Comparison of ENCODE assay signal across 8 cellular contexts in the genomic region with DNA sequence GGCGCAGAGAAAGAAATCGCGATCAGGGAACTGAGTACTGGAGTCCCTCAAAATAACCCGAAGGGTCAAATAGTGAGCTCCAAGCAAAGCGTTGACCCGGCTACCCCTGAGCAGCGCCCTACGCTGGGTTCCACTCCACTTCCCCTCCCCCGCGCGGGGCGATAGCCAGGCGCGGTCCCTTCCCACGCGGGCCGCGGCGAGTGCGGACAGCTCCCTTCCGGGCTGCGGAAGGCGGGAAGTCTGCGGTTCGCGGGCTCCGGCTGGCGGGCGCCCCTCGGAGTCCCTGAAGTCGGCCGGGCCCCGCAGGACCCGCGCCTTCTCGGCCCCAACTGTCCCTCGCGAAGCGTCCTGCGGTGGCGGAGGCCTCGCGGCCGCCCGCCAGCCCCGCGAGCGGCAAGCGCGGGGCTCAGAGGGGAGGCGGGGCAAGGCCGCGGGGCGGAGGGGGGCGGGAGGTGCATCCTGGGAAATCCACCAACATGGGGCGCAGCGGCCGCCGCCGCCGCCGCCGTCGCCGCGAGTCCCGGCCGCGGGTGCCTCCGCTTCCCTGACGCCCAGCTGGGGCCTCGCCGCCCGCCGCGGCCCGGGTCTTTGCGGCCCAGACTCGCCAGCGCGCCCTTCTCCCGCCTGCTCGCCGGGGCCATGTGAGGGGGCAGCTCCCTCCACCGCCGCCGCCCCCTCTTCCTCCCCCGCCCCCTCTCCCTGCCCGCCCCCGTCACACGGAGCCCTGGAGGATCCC. TPM values are rescaled to one million over a fixed set of nuclear protein-coding genes. Genes with fewer than 3 reads are reported as not detected.
DNase-seq lines count a peak whose midpoint lies in the region; ATAC-seq and TF ChIP-seq lines count a peak whose summit lies in the region.

A gene (plus strand): TSS at position 457 of the 736 bp plus-strand sequence. CDS start 315 bp downstream, outside the sequence.

- peaks cover 39% of the 10 kb centered on the region for H3K79me2 ChIP-seq in hepatocyte

- H3K9me3 ChIP-seq in HEK293 (ENCODE audit: control insufficient read depth, insufficient read depth, low read depth, low read length) (no peaks in the 10 kb centered on the region), hepatocyte (ENCODE audit: low read depth) (no peaks in the 10 kb centered on the region), aorta (ENCODE audit: control insufficient read depth, low read length) (no peaks in the 10 kb centered on the region)

- WGBS in hepatocyte (ENCODE audit: low lambda C conversion rate, missing lambda C conversion rate) = 1% methylated on average over 40 of the region's 91 CpGs
- 1% methylated on average over 38 to 91 of the region's 91 CpGs for WGBS in aorta, 2 donors

- 0 out of 2 replicates have a peak, but pooled peaks cover 2% of the 10 kb centered on the region for H3K4me1 ChIP-seq in HEK293 (ENCODE audit: control insufficient read depth, insufficient read depth, low read length)
- peaks cover 10% of the 10 kb centered on the region for H3K4me1 ChIP-seq in hepatocyte (ENCODE audit: insufficient read depth)
- peaks cover 0 to 3% of the 10 kb centered on the region in 2 donors for H3K4me1 ChIP-seq in aorta (ENCODE audit: control insufficient read depth in 1 of 2, insufficient read depth in 2 of 2, low read length in 2 of 2)

- CTCF ChIA-PET in HEK293 (lab: Yijun Ruan, JAX) = interaction anchor here (0.6 kb wide), 1 partner anchor 10 kb away, joined by 5 read pairs; no protein-coding TSS in a partner anchor

- H3K36me3 ChIP-seq in HEK293 (ENCODE audit: control insufficient read depth in 2 of 2, insufficient read depth in 1 of 2, low read length in 2 of 2) (no peaks in the 10 kb centered on the region), hepatocyte (replicated peaks; ENCODE audit: insufficient read depth, low read depth) (no peaks in the 10 kb centered on the region), aorta (ENCODE audit: control insufficient read depth in 1 of 2, insufficient read depth in 2 of 2, low read length in 1 of 2) (no peaks in the 10 kb centered on the region)

- H2AFZ ChIP-seq in hepatocyte = peak within 1 kb of the TSS; percentile 95

- intact Hi-C loops in aorta (cut with DNase I) = loop anchor here in 1 of 2 donors (10.0 kb wide), 1 partner anchor 152 kb away; no protein-coding TSS in a partner anchor

- in situ Hi-C loops in astrocyte of the cerebellum (cut with HindIII; ENCODE audit: low sequenced_read_pairs) = no loop called here

- POLR2A ChIA-PET in HEK293 (lab: Yijun Ruan, JAX) = interaction anchor here (0.5 to 1.6 kb wide), 11 partner anchors 8 to 263 kb away, joined by 3 to 7 read pairs (median 3); a partner anchor contains a TSS

- H3K27ac ChIP-seq in HEK293 (ENCODE audit: extremely low read depth, low read depth, low read length) (peak within 1 kb of the TSS; percentile 98), hepatocyte (peak within 1 kb of the TSS; percentile 99), aorta (ENCODE audit: low read depth in 1 of 2, low read length in 2 of 2) (peak within 1 kb of the TSS; percentile 52 to 75)

- no peaks in the 10 kb centered on the region for H3K27me3 ChIP-seq in hepatocyte
- no peaks in the 10 kb centered on the region for H3K27me3 ChIP-seq in aorta (ENCODE audit: control insufficient read depth in 1 of 2, insufficient read depth in 2 of 2, low read length in 1 of 2)

- H4K20me1 ChIP-seq in hepatocyte (ENCODE audit: insufficient read depth, poor library complexity, severe bottlenecking) = peaks cover 9% of the 10 kb centered on the region

- no peaks in the 10 kb centered on the region for H3K9me2 ChIP-seq in hepatocyte (replicated peaks; ENCODE audit: insufficient read depth)

- ATAC-seq in aorta (ENCODE audit: low FRiP score) = peak; percentile 81

- DNase-seq in NAMALWA (ENCODE audit: low spot score) = peak; percentile 71
- DNase-seq in T-helper 22 cell (ENCODE audit: low read depth) = peak; percentile 53
- DNase-seq in astrocyte of the cerebellum (ENCODE audit: low read depth) = no peak
- peak; percentile 88 for DNase-seq in hepatocyte (ENCODE audit: low spot score)
- DNase-seq in retina = peak; percentile 91
- peak; percentile 81 to 91 for DNase-seq in aorta

- H3K4me2 ChIP-seq in hepatocyte = peak within 1 kb of the TSS; percentile 79

- H3K4me3 ChIP-seq in GM12875 (ENCODE audit: low read depth, low read length) = peak within 1 kb of the TSS; percentile 93
- H3K4me3 ChIP-seq in HEK293 (ENCODE audit: low read depth, low read length) = peak within 1 kb of the TSS; percentile 88
- H3K4me3 ChIP-seq in astrocyte of the cerebellum (ENCODE audit: low read depth, low read length) = peak within 1 kb of the TSS; percentile 76
- H3K4me3 ChIP-seq in hepatocyte = peak within 1 kb of the TSS; percentile 100
- peak within 1 kb of the TSS; percentile 96 to 99 for H3K4me3 ChIP-seq in aorta (ENCODE audit: low read length in 2 of 2)

- no peak for TF ChIP-seq CTCF in GM12875 (IDR thresholded peaks at IDR 0.05; ENCODE audit: borderline replicate concordance, insufficient read depth, low read depth, low read length)
- no peak for TF ChIP-seq CTCF in HEK293 (tag by site-specific recombination; IDR thresholded peaks at IDR 0.05)
- TF ChIP-seq CTCF in astrocyte of the cerebellum (IDR thresholded peaks at IDR 0.05; ENCODE audit: low read depth, low read length, missing control alignments) = no peak
- TF ChIP-seq CTCF in hepatocyte (IDR thresholded peaks at IDR 0.05; ENCODE audit: poor library complexity) = no peak

TF ChIP-seq in HEK293, 187 proteins besides CTCF, POLR2A, EP300 and RAD21 (continues in another document):
- TF ChIP-seq WT1 (tag by site-specific recombination; IDR thresholded peaks at IDR 0.05) (no peak), ZNF302 (tag by site-specific recombination; IDR thresholded peaks at IDR 0.05; ENCODE audit: low read depth) (no peak), ZNF510 (tag by site-specific recombination; IDR thresholded peaks at IDR 0.05; ENCODE audit: insufficient replicate concordance) (no peak), ZNF138 (tag by site-specific recombination; IDR thresholded peaks at IDR 0.05; ENCODE audit: borderline replicate concordance) (no peak), ZNF843 (tag by site-specific recombination; IDR thresholded peaks at IDR 0.05) (no peak), EGR2 (tag by site-specific recombination; IDR thresholded peaks at IDR 0.05; ENCODE audit: low read depth) (peak; percentile 28; the same call in 1 of the 2 replicates)
- TF ChIP-seq, protein P1, sequence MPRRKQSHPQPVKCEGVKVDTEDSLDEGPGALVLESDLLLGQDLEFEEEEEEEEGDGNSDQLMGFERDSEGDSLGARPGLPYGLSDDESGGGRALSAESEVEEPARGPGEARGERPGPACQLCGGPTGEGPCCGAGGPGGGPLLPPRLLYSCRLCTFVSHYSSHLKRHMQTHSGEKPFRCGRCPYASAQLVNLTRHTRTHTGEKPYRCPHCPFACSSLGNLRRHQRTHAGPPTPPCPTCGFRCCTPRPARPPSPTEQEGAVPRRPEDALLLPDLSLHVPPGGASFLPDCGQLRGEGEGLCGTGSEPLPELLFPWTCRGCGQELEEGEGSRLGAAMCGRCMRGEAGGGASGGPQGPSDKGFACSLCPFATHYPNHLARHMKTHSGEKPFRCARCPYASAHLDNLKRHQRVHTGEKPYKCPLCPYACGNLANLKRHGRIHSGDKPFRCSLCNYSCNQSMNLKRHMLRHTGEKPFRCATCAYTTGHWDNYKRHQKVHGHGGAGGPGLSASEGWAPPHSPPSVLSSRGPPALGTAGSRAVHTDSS (tag by site-specific recombination; IDR thresholded peaks at IDR 0.05) = no peak
- TF ChIP-seq, protein P2, sequence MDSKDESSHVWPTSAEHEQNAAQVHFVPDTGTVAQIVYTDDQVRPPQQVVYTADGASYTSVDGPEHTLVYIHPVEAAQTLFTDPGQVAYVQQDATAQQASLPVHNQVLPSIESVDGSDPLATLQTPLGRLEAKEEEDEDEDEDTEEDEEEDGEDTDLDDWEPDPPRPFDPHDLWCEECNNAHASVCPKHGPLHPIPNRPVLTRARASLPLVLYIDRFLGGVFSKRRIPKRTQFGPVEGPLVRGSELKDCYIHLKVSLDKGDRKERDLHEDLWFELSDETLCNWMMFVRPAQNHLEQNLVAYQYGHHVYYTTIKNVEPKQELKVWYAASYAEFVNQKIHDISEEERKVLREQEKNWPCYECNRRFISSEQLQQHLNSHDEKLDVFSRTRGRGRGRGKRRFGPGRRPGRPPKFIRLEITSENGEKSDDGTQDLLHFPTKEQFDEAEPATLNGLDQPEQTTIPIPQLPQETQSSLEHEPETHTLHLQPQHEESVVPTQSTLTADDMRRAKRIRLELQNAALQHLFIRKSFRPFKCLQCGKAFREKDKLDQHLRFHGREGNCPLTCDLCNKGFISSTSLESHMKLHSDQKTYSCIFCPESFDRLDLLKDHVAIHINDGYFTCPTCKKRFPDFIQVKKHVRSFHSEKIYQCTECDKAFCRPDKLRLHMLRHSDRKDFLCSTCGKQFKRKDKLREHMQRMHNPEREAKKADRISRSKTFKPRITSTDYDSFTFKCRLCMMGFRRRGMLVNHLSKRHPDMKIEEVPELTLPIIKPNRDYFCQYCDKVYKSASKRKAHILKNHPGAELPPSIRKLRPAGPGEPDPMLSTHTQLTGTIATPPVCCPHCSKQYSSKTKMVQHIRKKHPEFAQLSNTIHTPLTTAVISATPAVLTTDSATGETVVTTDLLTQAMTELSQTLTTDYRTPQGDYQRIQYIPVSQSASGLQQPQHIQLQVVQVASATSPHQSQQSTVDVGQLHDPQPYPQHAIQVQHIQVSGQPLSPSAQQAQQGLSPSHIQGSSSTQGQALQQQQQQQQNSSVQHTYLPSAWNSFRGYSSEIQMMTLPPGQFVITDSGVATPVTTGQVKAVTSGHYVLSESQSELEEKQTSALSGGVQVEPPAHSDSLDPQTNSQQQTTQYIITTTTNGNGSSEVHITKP (tag by site-specific recombination; IDR thresholded peaks at IDR 0.05) = no peak; the same call in 1 of the 2 replicates
- TF ChIP-seq, protein P3, sequence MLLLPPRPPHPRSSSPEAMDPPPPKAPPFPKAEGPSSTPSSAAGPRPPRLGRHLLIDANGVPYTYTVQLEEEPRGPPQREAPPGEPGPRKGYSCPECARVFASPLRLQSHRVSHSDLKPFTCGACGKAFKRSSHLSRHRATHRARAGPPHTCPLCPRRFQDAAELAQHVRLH (tag by site-specific recombination; IDR thresholded peaks at IDR 0.05) = no peak
- TF ChIP-seq, protein P4, sequence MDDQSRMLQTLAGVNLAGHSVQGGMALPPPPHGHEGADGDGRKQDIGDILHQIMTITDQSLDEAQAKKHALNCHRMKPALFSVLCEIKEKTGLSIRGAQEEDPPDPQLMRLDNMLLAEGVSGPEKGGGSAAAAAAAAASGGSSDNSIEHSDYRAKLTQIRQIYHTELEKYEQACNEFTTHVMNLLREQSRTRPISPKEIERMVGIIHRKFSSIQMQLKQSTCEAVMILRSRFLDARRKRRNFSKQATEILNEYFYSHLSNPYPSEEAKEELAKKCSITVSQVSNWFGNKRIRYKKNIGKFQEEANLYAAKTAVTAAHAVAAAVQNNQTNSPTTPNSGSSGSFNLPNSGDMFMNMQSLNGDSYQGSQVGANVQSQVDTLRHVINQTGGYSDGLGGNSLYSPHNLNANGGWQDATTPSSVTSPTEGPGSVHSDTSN (CRISPR knock-in tag; IDR thresholded peaks at IDR 0.05) = 0 out of 2 replicates have a peak, but pooled peaks have one; percentile 35

RNA-seq across cellular contexts. Expression of the gene that starts here (rescaled TPM):
- total RNA-seq in hepatocyte (27.1 and 30.3 TPM in 2 replicates), aorta (10 to 100 TPM; 22.1 to 34.3 TPM)
- polyA plus RNA-seq in hepatocyte (2.8 and 3.7 TPM in 2 replicates), aorta (1 to 10 TPM; 2.5 to 3.9 TPM)
